ENCODE assay signal across 9 cellular contexts in genomic region chr2:240640939-240641338, GRCh38. TPM values are rescaled to one million over a fixed set of nuclear protein-coding genes. Genes with fewer than 3 reads are reported as not detected.
A peak's percentile ranks its signal among the peaks of the same experiment; 100 is the strongest.
DNase-seq lines count a peak whose midpoint lies in the region; ATAC-seq and TF ChIP-seq lines count a peak whose summit lies in the region.
"Had no signal": no experiment of that assay in that cellular context is flagged by ENCODE, and none has a peak within 500 bp of the region (broad histone marks: within the 10 kb centered on the region; RNA-seq: fewer than 3 reads in every experiment).

No MANE protein-coding gene starts in this region.

- POLR2A ChIA-PET in HEK293 (lab: Yijun Ruan, JAX) = interaction anchor here (0.7 kb wide), 1 partner anchor 23 kb away, joined by 7 read pairs; no protein-coding TSS in a partner anchor

- TF ChIP-seq CTCF in HEK293 (tag by site-specific recombination; IDR thresholded peaks at IDR 0.05) (peak; percentile 85), right lobe of liver (IDR thresholded peaks at IDR 0.05) (peak; percentile 52 to 58 (median 56))

- H3K27me3 Mint-ChIP-seq in activated T-helper 2 cell treated with anti-CD3 and anti-CD28 coated beads, Interferon-gamma antibody, Interleukin-2, Interleukin-4, amounts not matched to agents 10 μg/mL and 5 μg/mL and 100 μg/mL, durations not matched to agents 14 hours and 24 hours and 36 hours (ENCODE audit: low read depth) = no peaks in the 10 kb centered on the region

- no peak overlapping the region for H3K4me3 Mint-ChIP-seq in activated T-helper 2 cell treated with anti-CD3 and anti-CD28 coated beads, Interferon-gamma antibody, Interleukin-2, Interleukin-4, amounts not matched to agents 10 μg/mL and 5 μg/mL and 100 μg/mL, durations not matched to agents 14 hours and 24 hours and 36 hours (ENCODE audit: low read depth)

- no peaks in the 10 kb centered on the region for H3K36me3 Mint-ChIP-seq in activated T-helper 2 cell treated with anti-CD3 and anti-CD28 coated beads, Interferon-gamma antibody, Interleukin-2, Interleukin-4, amounts not matched to agents 10 μg/mL and 5 μg/mL and 100 μg/mL, durations not matched to agents 14 hours and 24 hours and 36 hours (ENCODE audit: low read depth)

- H3K9me3 Mint-ChIP-seq in activated T-helper 2 cell treated with anti-CD3 and anti-CD28 coated beads, Interferon-gamma antibody, Interleukin-2, Interleukin-4, amounts not matched to agents 10 μg/mL and 5 μg/mL and 100 μg/mL, durations not matched to agents 14 hours and 24 hours and 36 hours = no peaks in the 10 kb centered on the region

- TF ChIP-seq POLR2A in right lobe of liver (IDR thresholded peaks at IDR 0.05) = no peak

- ATAC-seq in right lobe of liver = peak; percentile 77 to 92 (median 84)
- ATAC-seq in HG02870 (IDR thresholded peaks at IDR 0.05; ENCODE audit: unreplicated experiment) = no peak
- no peak for ATAC-seq in HG02973 (IDR thresholded peaks at IDR 0.05; ENCODE audit: unreplicated experiment)
- ATAC-seq in GM21526 (IDR thresholded peaks at IDR 0.05; ENCODE audit: low FRiP score, unreplicated experiment) = no peak
- no peak for ATAC-seq in GM18520 (IDR thresholded peaks at IDR 0.05; ENCODE audit: unreplicated experiment)

- H3K27ac ChIP-seq in HEK293 (ENCODE audit: extremely low read depth, low read depth, low read length) (no peak overlapping the region), right lobe of liver (no peak overlapping the region)

- H3K36me3 ChIP-seq in HEK293 (ENCODE audit: control insufficient read depth in 2 of 2, insufficient read depth in 1 of 2, low read length in 2 of 2) (no peaks in the 10 kb centered on the region), right lobe of liver (no peaks in the 10 kb centered on the region)

- CTCF ChIA-PET in HEK293 (lab: Yijun Ruan, JAX) = interaction anchor here (0.7 to 1.4 kb wide), 5 partner anchors 10 to 31 kb away, joined by 3 to 7 read pairs (median 4); partner anchors contain the start of gene GPR35

- H3K4me1 ChIP-seq in HEK293 (ENCODE audit: control insufficient read depth, insufficient read depth, low read length) = no peaks in the 10 kb centered on the region
- H3K4me1 ChIP-seq in right lobe of liver = no peaks in the 10 kb centered on the region

- 9% methylated on average over 10 of the region's 16 CpGs for WGBS in right lobe of liver (ENCODE audit: insufficient coverage, low coverage, low lambda C conversion rate, missing lambda C conversion rate)

- no peak overlapping the region for H3K27ac Mint-ChIP-seq in activated T-helper 2 cell treated with anti-CD3 and anti-CD28 coated beads, Interferon-gamma antibody, Interleukin-2, Interleukin-4, amounts not matched to agents 10 μg/mL and 5 μg/mL and 100 μg/mL, durations not matched to agents 14 hours and 24 hours and 36 hours

- peaks cover under 1% of the 10 kb centered on the region for H3K4me1 Mint-ChIP-seq in activated T-helper 2 cell treated with anti-CD3 and anti-CD28 coated beads, Interferon-gamma antibody, Interleukin-2, Interleukin-4, amounts not matched to agents 10 μg/mL and 5 μg/mL and 100 μg/mL, durations not matched to agents 14 hours and 24 hours and 36 hours (ENCODE audit: low read depth)

- H3K9me3 ChIP-seq in HEK293 (ENCODE audit: control insufficient read depth, insufficient read depth, low read depth, low read length) (no peaks in the 10 kb centered on the region), right lobe of liver (no peaks in the 10 kb centered on the region)

- no peak overlapping the region for H3K4me3 ChIP-seq in HEK293 (ENCODE audit: low read depth, low read length)
- no peak overlapping the region for H3K4me3 ChIP-seq in right lobe of liver

- intact Hi-C loops in activated T-helper 2 cell treated with anti-CD3 and anti-CD28 coated beads, Interferon-gamma antibody, Interleukin-2, Interleukin-4, amounts not matched to agents 10 μg/mL and 5 μg/mL and 100 μg/mL, durations not matched to agents 14 hours and 24 hours and 36 hours (cut with micrococcal nuclease) = no loop called here
- intact Hi-C loops in right lobe of liver (cut with DNase I) = no loop called here

- peak; percentile 53 for DNase-seq in COLO829 (ENCODE audit: low spot score)
- DNase-seq in activated T-helper 2 cell treated with anti-CD3 and anti-CD28 coated beads, Interferon-gamma antibody, Interleukin-2, Interleukin-4, amounts not matched to agents 10 μg/mL and 5 μg/mL and 100 μg/mL, durations not matched to agents 14 hours and 24 hours and 36 hours (ENCODE audit: low spot score) = peak; percentile 7
- DNase-seq in right lobe of liver = peak; percentile 65 to 68 (median 65)

- no peaks in the 10 kb centered on the region for H3K27me3 ChIP-seq in right lobe of liver

TF ChIP-seq in HEK293, 187 proteins besides CTCF, POLR2A, EP300 and RAD21:
- TF ChIP-seq OSR2 (tag by site-specific recombination; IDR thresholded peaks at IDR 0.05) = no peak
- no peak for TF ChIP-seq HOXD13 (CRISPR knock-in tag; IDR thresholded peaks at IDR 0.05; ENCODE audit: borderline replicate concordance)
- no peak for TF ChIP-seq ZSCAN23 (tag by site-specific recombination; IDR thresholded peaks at IDR 0.05)

RNA-seq across cellular contexts. Expression of gene GPR35, which starts 15.7 kb away (rescaled TPM):
- total RNA-seq in activated T-helper 2 cell treated with anti-CD3 and anti-CD28 coated beads, Interferon-gamma antibody, Interleukin-2, Interleukin-4, amounts not matched to agents 10 μg/mL and 5 μg/mL and 100 μg/mL, durations not matched to agents 14 hours and 24 hours and 36 hours = 24.9 and 27.4 TPM in 2 replicates
- total RNA-seq in right lobe of liver = 1 to 10 TPM in 2 of 6 experiments, under 1 TPM in 4; 0.11 to 1.2 (median 0.72) TPM

RNA-seq across cellular contexts. Expression of gene AQP12B, which starts 41.7 kb away (rescaled TPM):
- total RNA-seq in activated T-helper 2 cell treated with anti-CD3 and anti-CD28 coated beads, Interferon-gamma antibody, Interleukin-2, Interleukin-4, amounts not matched to agents 10 μg/mL and 5 μg/mL and 100 μg/mL, durations not matched to agents 14 hours and 24 hours and 36 hours = not detected in 2 replicates
- not detected for total RNA-seq in right lobe of liver
- total RNA-seq: lower leg skin had no signal

RNA-seq across cellular contexts. Expression of gene AQP12A, which starts 50.7 kb away (rescaled TPM):
- not detected in 2 replicates for total RNA-seq in activated T-helper 2 cell treated with anti-CD3 and anti-CD28 coated beads, Interferon-gamma antibody, Interleukin-2, Interleukin-4, amounts not matched to agents 10 μg/mL and 5 μg/mL and 100 μg/mL, durations not matched to agents 14 hours and 24 hours and 36 hours
- not detected for total RNA-seq in right lobe of liver
- total RNA-seq: lower leg skin had no signal

RNA-seq across cellular contexts. Expression of gene CAPN10, which starts 54.4 kb away (rescaled TPM):
- total RNA-seq in activated T-helper 2 cell treated with anti-CD3 and anti-CD28 coated beads, Interferon-gamma antibody, Interleukin-2, Interleukin-4, amounts not matched to agents 10 μg/mL and 5 μg/mL and 100 μg/mL, durations not matched to agents 14 hours and 24 hours and 36 hours = 49.6 and 51.1 TPM in 2 replicates
- total RNA-seq in right lobe of liver = 10 to 100 TPM in 2 of 6 experiments, 1 to 10 TPM in 4; 7.2 to 13.8 (median 9.1) TPM

Comparison
In these comparisons a context has a peak if more than half of its experiments do, and no peak if none do; other contexts are left out.
1. DNase-seq: peak in every context shown above with its lines; median percentile 65 in right lobe of liver; 53 in COLO829; 7 in activated T-helper 2 cell treated with anti-CD3 and anti-CD28 coated beads, Interferon-gamma antibody, Interleukin-2, Interleukin-4, amounts not matched to agents 10 μg/mL and 5 μg/mL and 100 μg/mL, durations not matched to agents 14 hours and 24 hours and 36 hours.
2. ATAC-seq: peak in right lobe of liver (4 of 4); none in HG02870 (single experiment), HG02973 (single experiment), GM21526 (single experiment) and GM18520 (single experiment).
3. RNA of gene GPR35, which starts 15.7 kb away (total RNA-seq): 24.9 to 27.4 TPM in activated T-helper 2 cell treated with anti-CD3 and anti-CD28 coated beads, Interferon-gamma antibody, Interleukin-2, Interleukin-4, amounts not matched to agents 10 μg/mL and 5 μg/mL and 100 μg/mL, durations not matched to agents 14 hours and 24 hours and 36 hours; 0.11 to 1.2 TPM in right lobe of liver; every median in the first group is over 10 times any median in the second.